In genomic region chr7:139127648-139128047, GRCh38 we compare ENCODE assay signal across 1 cellular context.
TF ChIP-seq lines count a peak whose summit lies in the region.

No MANE protein-coding gene starts in this region.

TF ChIP-seq in K562, 482 proteins besides CTCF, POLR2A, EP300 and RAD21 (continued from another document):
- TF ChIP-seq SMC3 (conservative IDR thresholded peaks at IDR 0.05; ENCODE audit: insufficient read depth, low read depth, low read length) (0 out of 2 replicates have a peak, but pooled peaks have one; percentile 29), GATAD2A (IDR thresholded peaks at IDR 0.05) (no peak), POLR2B (IDR thresholded peaks at IDR 0.05; ENCODE audit: low read depth, partially characterized antibody) (no peak), SRF (CRISPR knock-in tag; IDR thresholded peaks at IDR 0.05) (peak in 1 of 2 experiments; percentile 34; a peak in 1 of 4 replicates), GABPA (tag; conservative IDR thresholded peaks at IDR 0.05; ENCODE audit: low read depth) (no peak), ZNF263 (CRISPR knock-in tag; IDR thresholded peaks at IDR 0.05; ENCODE audit: borderline replicate concordance) (peak; percentile 80; the same call in 1 of the 2 replicates)
- TF ChIP-seq, protein P1, sequence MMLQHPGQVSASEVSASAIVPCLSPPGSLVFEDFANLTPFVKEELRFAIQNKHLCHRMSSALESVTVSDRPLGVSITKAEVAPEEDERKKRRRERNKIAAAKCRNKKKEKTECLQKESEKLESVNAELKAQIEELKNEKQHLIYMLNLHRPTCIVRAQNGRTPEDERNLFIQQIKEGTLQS (IDR thresholded peaks at IDR 0.05) = 0 out of 2 replicates have a peak, but pooled peaks have one; percentile 2
- TF ChIP-seq, protein P1 (CRISPR knock-in tag; conservative IDR thresholded peaks at IDR 0.05) = no peak
